Comparison of ENCODE assay signal across 2 cellular contexts in genomic region chr16:49428808-49429207, GRCh38.
TF ChIP-seq lines count a peak whose summit lies in the region.

No MANE protein-coding gene starts in this region.

TF ChIP-seq in HepG2, 621 proteins besides CTCF, POLR2A, EP300 and RAD21:
- TF ChIP-seq, protein P1, sequence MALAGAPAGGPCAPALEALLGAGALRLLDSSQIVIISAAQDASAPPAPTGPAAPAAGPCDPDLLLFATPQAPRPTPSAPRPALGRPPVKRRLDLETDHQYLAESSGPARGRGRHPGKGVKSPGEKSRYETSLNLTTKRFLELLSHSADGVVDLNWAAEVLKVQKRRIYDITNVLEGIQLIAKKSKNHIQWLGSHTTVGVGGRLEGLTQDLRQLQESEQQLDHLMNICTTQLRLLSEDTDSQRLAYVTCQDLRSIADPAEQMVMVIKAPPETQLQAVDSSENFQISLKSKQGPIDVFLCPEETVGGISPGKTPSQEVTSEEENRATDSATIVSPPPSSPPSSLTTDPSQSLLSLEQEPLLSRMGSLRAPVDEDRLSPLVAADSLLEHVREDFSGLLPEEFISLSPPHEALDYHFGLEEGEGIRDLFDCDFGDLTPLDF (CRISPR knock-in tag; IDR thresholded peaks at IDR 0.05): no peak
- peak; percentile 96 for TF ChIP-seq ZNF12 (CRISPR knock-in tag; IDR thresholded peaks at IDR 0.05)

TF ChIP-seq in K562, 482 proteins besides CTCF, POLR2A, EP300 and RAD21:
- no peak for TF ChIP-seq FUS (optimal IDR thresholded peaks at IDR 0.05; ENCODE audit: low read depth, low read length)
- no peak for TF ChIP-seq SMARCE1 (IDR thresholded peaks at IDR 0.05)
- TF ChIP-seq EGR1 (conservative IDR thresholded peaks at IDR 0.05): no peak
- TF ChIP-seq ZNF75A (CRISPR knock-in tag; IDR thresholded peaks at IDR 0.05): no peak
- no peak for TF ChIP-seq ELF1 (tag; IDR thresholded peaks at IDR 0.05)
- peak; percentile 97 for TF ChIP-seq ZNF12 (CRISPR knock-in tag; IDR thresholded peaks at IDR 0.05)
- TF ChIP-seq AFF1 (IDR thresholded peaks at IDR 0.05; ENCODE audit: low read depth in 1 of 2, partially characterized antibody in 2 of 2): no peak
